Comparison of ENCODE assay signal across 1 cellular context in the genomic region with DNA sequence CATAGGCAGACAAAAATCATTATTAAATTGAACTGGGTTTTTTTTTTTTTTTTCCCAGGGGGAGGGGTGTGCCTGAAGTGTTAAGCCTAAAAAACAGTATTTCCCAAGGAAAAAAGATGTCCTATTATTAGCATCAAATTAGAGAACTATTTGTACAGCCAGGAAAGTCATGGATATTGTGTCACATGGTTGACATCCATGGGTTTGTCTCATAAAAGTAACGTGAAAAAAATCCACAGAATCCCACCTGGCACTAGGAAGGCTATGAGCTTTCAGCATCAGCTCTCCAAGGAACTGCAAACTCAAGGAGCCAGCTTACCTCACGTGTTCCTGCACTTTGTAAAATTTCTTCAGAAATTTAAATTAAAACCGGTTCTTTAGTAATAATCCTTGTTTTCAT.
TF ChIP-seq lines count a peak whose summit lies in the region.

No MANE protein-coding gene starts in this region.

TF ChIP-seq in GM12878, 131 proteins besides CTCF, POLR2A, EP300 and RAD21:
- TF ChIP-seq, protein P1, sequence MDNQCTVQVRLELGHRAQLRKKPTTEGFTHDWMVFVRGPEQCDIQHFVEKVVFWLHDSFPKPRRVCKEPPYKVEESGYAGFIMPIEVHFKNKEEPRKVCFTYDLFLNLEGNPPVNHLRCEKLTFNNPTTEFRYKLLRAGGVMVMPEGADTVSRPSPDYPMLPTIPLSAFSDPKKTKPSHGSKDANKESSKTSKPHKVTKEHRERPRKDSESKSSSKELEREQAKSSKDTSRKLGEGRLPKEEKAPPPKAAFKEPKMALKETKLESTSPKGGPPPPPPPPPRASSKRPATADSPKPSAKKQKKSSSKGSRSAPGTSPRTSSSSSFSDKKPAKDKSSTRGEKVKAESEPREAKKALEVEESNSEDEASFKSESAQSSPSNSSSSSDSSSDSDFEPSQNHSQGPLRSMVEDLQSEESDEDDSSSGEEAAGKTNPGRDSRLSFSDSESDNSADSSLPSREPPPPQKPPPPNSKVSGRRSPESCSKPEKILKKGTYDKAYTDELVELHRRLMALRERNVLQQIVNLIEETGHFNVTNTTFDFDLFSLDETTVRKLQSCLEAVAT (IDR thresholded peaks at IDR 0.05): no peak
- TF ChIP-seq STAT1 (conservative IDR thresholded peaks at IDR 0.05): no peak
- TF ChIP-seq HDAC6 (IDR thresholded peaks at IDR 0.05; ENCODE audit: unreplicated experiment): no peak
- no peak for TF ChIP-seq TCF7 (IDR thresholded peaks at IDR 0.05; ENCODE audit: borderline replicate concordance)
- no peak for TF ChIP-seq ETV6 (conservative IDR thresholded peaks at IDR 0.05 in 1 of 2, IDR thresholded peaks at IDR 0.05 in 1 of 2; ENCODE audit: borderline replicate concordance in 1 of 2, low read depth in 1 of 2)
- TF ChIP-seq NFXL1 (IDR thresholded peaks at IDR 0.05; ENCODE audit: borderline replicate concordance): no peak
- TF ChIP-seq, protein P2, sequence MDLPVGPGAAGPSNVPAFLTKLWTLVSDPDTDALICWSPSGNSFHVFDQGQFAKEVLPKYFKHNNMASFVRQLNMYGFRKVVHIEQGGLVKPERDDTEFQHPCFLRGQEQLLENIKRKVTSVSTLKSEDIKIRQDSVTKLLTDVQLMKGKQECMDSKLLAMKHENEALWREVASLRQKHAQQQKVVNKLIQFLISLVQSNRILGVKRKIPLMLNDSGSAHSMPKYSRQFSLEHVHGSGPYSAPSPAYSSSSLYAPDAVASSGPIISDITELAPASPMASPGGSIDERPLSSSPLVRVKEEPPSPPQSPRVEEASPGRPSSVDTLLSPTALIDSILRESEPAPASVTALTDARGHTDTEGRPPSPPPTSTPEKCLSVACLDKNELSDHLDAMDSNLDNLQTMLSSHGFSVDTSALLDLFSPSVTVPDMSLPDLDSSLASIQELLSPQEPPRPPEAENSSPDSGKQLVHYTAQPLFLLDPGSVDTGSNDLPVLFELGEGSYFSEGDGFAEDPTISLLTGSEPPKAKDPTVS (IDR thresholded peaks at IDR 0.05; ENCODE audit: low read depth, low read length): no peak
- no peak for TF ChIP-seq POLR2AphosphoS5 (IDR thresholded peaks at IDR 0.05; ENCODE audit: low read length)
- no peak for TF ChIP-seq RAD51 (IDR thresholded peaks at IDR 0.05)
- no peak for TF ChIP-seq ZNF24 (IDR thresholded peaks at IDR 0.05)
- TF ChIP-seq CHD2 (IDR thresholded peaks at IDR 0.05; ENCODE audit: borderline replicate concordance, low read depth, low read length): no peak
- TF ChIP-seq SMARCA5 (IDR thresholded peaks at IDR 0.05): no peak
- no peak for TF ChIP-seq BACH1 (IDR thresholded peaks at IDR 0.05; ENCODE audit: borderline replicate concordance)
- no peak for TF ChIP-seq NFYA (IDR thresholded peaks at IDR 0.05; ENCODE audit: borderline replicate concordance, low read depth, low read length)
- no peak for TF ChIP-seq TCF3 (IDR thresholded peaks at IDR 0.05; ENCODE audit: borderline replicate concordance, insufficient read depth, low read depth, low read length)
- no peak for TF ChIP-seq SREBF1 (IDR thresholded peaks at IDR 0.05; ENCODE audit: low read length)
- TF ChIP-seq RCOR1 (conservative IDR thresholded peaks at IDR 0.05; ENCODE audit: low read depth, low read length): no peak
- TF ChIP-seq ZNF384 (IDR thresholded peaks at IDR 0.05; ENCODE audit: borderline replicate concordance, low read depth, low read length): no peak
- no peak for TF ChIP-seq BCLAF1 (IDR thresholded peaks at IDR 0.05)
- no peak for TF ChIP-seq ATF7 (IDR thresholded peaks at IDR 0.05; ENCODE audit: low read depth)
